Comparison of ENCODE assay signal across 1 cellular context in genomic region chr1:32636793-32637561, GRCh38.
TF ChIP-seq lines count a peak whose summit lies in the region.

No MANE protein-coding gene starts in this region.

TF ChIP-seq in WTC11, 78 proteins besides CTCF, POLR2A, EP300 and RAD21 (continued from another document):
- TF ChIP-seq IRF1 (CRISPR knock-in tag; IDR thresholded peaks at IDR 0.05), result no peak
- no peak for TF ChIP-seq SP1 (CRISPR knock-in tag; conservative IDR thresholded peaks at IDR 0.05)
- no peak for TF ChIP-seq HMGXB4 (CRISPR knock-in tag; IDR thresholded peaks at IDR 0.05)
- TF ChIP-seq SMAD4 (CRISPR knock-in tag; IDR thresholded peaks at IDR 0.05), result no peak
- TF ChIP-seq NFE2L1 (CRISPR knock-in tag; IDR thresholded peaks at IDR 0.05), result no peak
- TF ChIP-seq ZNF281 (CRISPR knock-in tag; IDR thresholded peaks at IDR 0.05), result no peak
